Comparison of ENCODE assay signal across 12 cellular contexts in the genomic region with DNA sequence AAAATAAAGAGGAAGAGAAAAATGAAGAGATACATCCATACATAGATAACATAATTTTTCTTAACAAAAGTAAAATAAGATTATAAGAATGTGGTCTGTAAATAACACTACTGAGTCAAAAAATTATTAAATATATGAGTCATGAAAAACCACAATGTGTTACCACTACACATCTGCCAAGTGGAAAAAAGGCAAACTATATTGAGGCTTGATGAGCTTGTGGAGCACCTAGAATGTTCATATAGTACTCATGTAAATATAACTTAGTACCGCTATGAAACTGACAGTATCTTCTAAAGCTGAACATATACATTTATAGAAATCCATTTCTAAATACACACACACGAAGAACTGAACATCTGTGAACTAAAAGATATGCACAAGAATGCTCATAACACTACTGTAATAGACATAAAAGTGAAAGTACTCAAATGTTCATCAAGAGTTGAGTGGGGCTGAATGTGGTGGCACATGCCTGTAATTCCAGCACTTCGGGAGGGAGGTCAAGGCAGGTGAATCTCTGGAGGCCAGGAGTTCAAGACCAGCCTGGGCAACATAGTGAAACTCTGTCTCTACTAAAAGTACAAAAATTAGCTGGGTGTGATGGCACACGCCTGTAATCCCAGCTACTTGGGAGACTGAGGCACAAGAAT. TPM values are rescaled to one million over a fixed set of nuclear protein-coding genes. Genes with fewer than 3 reads are reported as not detected.
A peak's percentile ranks its signal among the peaks of the same experiment; 100 is the strongest.
DNase-seq lines count a peak whose midpoint lies in the region; ATAC-seq and TF ChIP-seq lines count a peak whose summit lies in the region.
"Had no signal": no experiment of that assay in that cellular context is flagged by ENCODE, and none has a peak within 500 bp of the region (broad histone marks: within the 10 kb centered on the region; RNA-seq: fewer than 3 reads in every experiment).

No MANE protein-coding gene starts in this region.

- intact Hi-C loops in upper lobe of right lung (cut with DNase I): no loop called here

- H3K4me1 ChIP-seq in upper lobe of right lung: no peaks in the 10 kb centered on the region
- H3K4me1 ChIP-seq: tibial artery had no signal

- TF ChIP-seq CTCF in GM06990 (IDR thresholded peaks at IDR 0.05; ENCODE audit: insufficient read depth, low read length, poor library complexity, severe bottlenecking) (no peak), astrocyte of the spinal cord (IDR thresholded peaks at IDR 0.05; ENCODE audit: low read depth, low read length) (no peak), upper lobe of right lung (IDR thresholded peaks at IDR 0.05) (no peak)

- no peaks in the 10 kb centered on the region for H3K9me3 ChIP-seq in upper lobe of right lung
- H3K9me3 ChIP-seq: tibial artery had no signal

- H3K36me3 ChIP-seq in GM06990 (ENCODE audit: control insufficient read depth, insufficient read depth, low read length) (no peaks in the 10 kb centered on the region), upper lobe of right lung (no peaks in the 10 kb centered on the region)

- H3K27me3 ChIP-seq in GM06990 (replicated peaks; ENCODE audit: control insufficient read depth, insufficient read depth, low read length) (no peaks in the 10 kb centered on the region), upper lobe of right lung (no peaks in the 10 kb centered on the region)
- H3K27me3 ChIP-seq: tibial artery had no signal

- no peak overlapping the region for H3K27ac ChIP-seq in upper lobe of right lung
- H3K27ac ChIP-seq: coronary artery, tibial artery had no signal

- ATAC-seq in GM19467 (IDR thresholded peaks at IDR 0.05; ENCODE audit: unreplicated experiment) (peak; percentile 91), HG03196 (IDR thresholded peaks at IDR 0.05; ENCODE audit: unreplicated experiment) (peak; percentile 87), upper lobe of right lung (no peak)
- ATAC-seq: Panc1 had no signal

- peak; percentile 78 for DNase-seq in GM06990 (ENCODE audit: extremely low read depth, insufficient read length)
- peak; percentile 72 for DNase-seq in astrocyte of the spinal cord (ENCODE audit: low read depth, low spot score)
- no peak for DNase-seq in SK-N-DZ (ENCODE audit: low spot score)
- DNase-seq in upper lobe of right lung: no peak
- DNase-seq in Ammon's horn (ENCODE audit: low spot score): no peak
- DNase-seq in activated CD4-positive, alpha-beta T cell treated with anti-CD3 and anti-CD28 coated beads, Interleukin-2, amount 50 U/mL, for 4 hours: no peak
- DNase-seq: natural killer cell, tibial artery had no signal

- H3K4me3 ChIP-seq in GM06990 (replicated peaks; ENCODE audit: low read depth, low read length): no peak overlapping the region
- no peak overlapping the region for H3K4me3 ChIP-seq in astrocyte of the spinal cord (ENCODE audit: low read depth, low read length)
- H3K4me3 ChIP-seq in upper lobe of right lung: no peak overlapping the region
- H3K4me3 ChIP-seq: coronary artery, tibial artery had no signal

- in situ Hi-C loops in astrocyte of the spinal cord (cut with HindIII; ENCODE audit: low sequenced_read_pairs): no loop called here

RNA-seq across cellular contexts. Expression of gene GBP3, which starts 18.5 kb away (rescaled TPM):
- polyA plus RNA-seq in SK-N-DZ (2014; cell fraction: cytosol; rRNA removed): not detected in 2 replicates
- polyA plus RNA-seq in SK-N-DZ (2014; cell fraction: nucleus; rRNA removed): not detected in 2 replicates
- 46.6 TPM for total RNA-seq in upper lobe of right lung

RNA-seq across cellular contexts. Expression of gene GBP1, which starts 23.8 kb away (rescaled TPM):
- 0.15 TPM in 1 of 2 replicates, not detected in the other for polyA plus RNA-seq in SK-N-DZ (2014; cell fraction: cytosol; rRNA removed)
- not detected in 2 replicates for polyA plus RNA-seq in SK-N-DZ (2014; cell fraction: nucleus; rRNA removed)
- total RNA-seq in upper lobe of right lung: 42.2 TPM

RNA-seq across cellular contexts. Expression of gene KYAT3, which starts 48.8 kb away (rescaled TPM):
- polyA plus RNA-seq in SK-N-DZ (2014; cell fraction: cytosol; rRNA removed): 22.7 and 24.3 TPM in 2 replicates
- 21.3 and 23.1 TPM in 2 replicates for polyA plus RNA-seq in SK-N-DZ (2014; cell fraction: nucleus; rRNA removed)
- 17.9 TPM for total RNA-seq in upper lobe of right lung

RNA-seq across cellular contexts. Expression of gene RBMXL1, which starts 48.8 kb away (rescaled TPM):
- polyA plus RNA-seq in SK-N-DZ (2014; cell fraction: cytosol; rRNA removed): 11.6 and 13.9 TPM in 2 replicates
- 7.5 and 8.2 TPM in 2 replicates for polyA plus RNA-seq in SK-N-DZ (2014; cell fraction: nucleus; rRNA removed)
- total RNA-seq in upper lobe of right lung: 16.2 TPM

Comparison
In these comparisons a context has a peak if more than half of its experiments do, and no peak if none do; other contexts are left out.
1. DNase-seq: peak in GM06990 (single experiment) and astrocyte of the spinal cord (single experiment); none in SK-N-DZ (single experiment), upper lobe of right lung (single experiment), Ammon's horn (single experiment) and activated CD4-positive, alpha-beta T cell treated with anti-CD3 and anti-CD28 coated beads, Interleukin-2, amount 50 U/mL, for 4 hours (0 of 2).